Comparison of ENCODE assay signal across 30 cellular contexts in genomic region chr11:106914409-106914808, GRCh38.
"Had no signal": no experiment of that assay in that cellular context is flagged by ENCODE, and none has a peak within 500 bp of the region (broad histone marks: within the 10 kb centered on the region; RNA-seq: fewer than 3 reads in every experiment).

No MANE protein-coding gene starts in this region.

- ATAC-seq: activated CD4-positive, alpha-beta T cell treated with anti-CD3 and anti-CD28 coated beads for 36 hours; activated CD8-positive, alpha-beta memory T cell treated with anti-CD3 and anti-CD28 coated beads, Interleukin-2, amount 10 ng/mL, durations not matched to agents 7 days and 5 days; activated CD8-positive, alpha-beta T cell treated with anti-CD3 and anti-CD28 coated beads for 36 hours; activated naive CD8-positive, alpha-beta T cell treated with anti-CD3 and anti-CD28 coated beads, Interleukin-2, amount 50 U/mL, for 24 hours; body of pancreas had no signal

- H3K36me3 ChIP-seq: adrenal gland, esophagus squamous epithelium had no signal

- DNase-seq: activated B cell treated with CpG ODN at 0.5 μM for 24 hours; activated CD4-positive, alpha-beta T cell treated with anti-CD3 and anti-CD28 coated beads for 36 hours; activated CD4-positive, alpha-beta T cell treated with anti-CD3 and anti-CD28 coated beads, Interleukin-2, amount 10 ng/mL, durations not matched to agents 7 days and 5 days; activated CD4-positive, alpha-beta T cell treated with anti-CD3 and anti-CD28 coated beads, Interleukin-2, amount 50 U/mL, for 4 hours; activated CD4-positive, CD25-positive, alpha-beta regulatory T cell treated with anti-CD3 and anti-CD28 coated beads, Interleukin-2, amount 50 U/mL, for 72 hours; activated CD8-positive, alpha-beta memory T cell treated with anti-CD3 and anti-CD28 coated beads, Interleukin-2, amount 10 ng/mL, durations not matched to agents 7 days and 5 days; activated CD8-positive, alpha-beta memory T cell treated with anti-CD3 and anti-CD28 coated beads, Interleukin-2, amount 50 U/mL, for 4 hours; activated CD8-positive, alpha-beta T cell treated with anti-CD3 and anti-CD28 coated beads for 36 hours; activated effector memory CD4-positive, alpha-beta T cell treated with anti-CD3 and anti-CD28 coated beads, Interleukin-2, amount 50 U/mL, for 16 hours; activated naive CD4-positive, alpha-beta T cell treated with anti-CD3 and anti-CD28 coated beads for 36 hours; activated naive CD8-positive, alpha-beta T cell treated with anti-CD3 and anti-CD28 coated beads for 36 hours; activated naive CD8-positive, alpha-beta T cell treated with anti-CD3 and anti-CD28 coated beads, Interleukin-2, amount 50 U/mL, for 24 hours; activated T-cell treated with anti-CD3 and anti-CD28 coated beads, Interleukin-2, amount 50 U/mL, for 1 hour; activated T-cell treated with anti-CD3 and anti-CD28 coated beads, Interleukin-2, amount 50 U/mL, for 48 hours; adrenal gland; amygdala; aorta; body of pancreas; central memory CD4-positive, alpha-beta T cell; cerebellar nuclear complex; dorsolateral prefrontal cortex; effector memory CD4-positive, alpha-beta T cell; endodermal cell; erythroblast; esophagus squamous epithelium; foreskin melanocyte; head of caudate nucleus; T-helper 2 cell had no signal

- H3K4me1 ChIP-seq: adrenal gland, body of pancreas, esophagus squamous epithelium had no signal

- H3K9me3 ChIP-seq: adrenal gland, body of pancreas, esophagus squamous epithelium had no signal

- H3K4me3 ChIP-seq: adrenal gland, body of pancreas, coronary artery, dorsolateral prefrontal cortex, esophagus squamous epithelium had no signal

- H3K27me3 ChIP-seq: adrenal gland, body of pancreas, dorsolateral prefrontal cortex, esophagus squamous epithelium had no signal

- H3K27ac ChIP-seq: adrenal gland, body of pancreas, coronary artery, dorsolateral prefrontal cortex, esophagus squamous epithelium, VCaP had no signal
